Comparison of ENCODE assay signal across 8 cellular contexts in the genomic region with DNA sequence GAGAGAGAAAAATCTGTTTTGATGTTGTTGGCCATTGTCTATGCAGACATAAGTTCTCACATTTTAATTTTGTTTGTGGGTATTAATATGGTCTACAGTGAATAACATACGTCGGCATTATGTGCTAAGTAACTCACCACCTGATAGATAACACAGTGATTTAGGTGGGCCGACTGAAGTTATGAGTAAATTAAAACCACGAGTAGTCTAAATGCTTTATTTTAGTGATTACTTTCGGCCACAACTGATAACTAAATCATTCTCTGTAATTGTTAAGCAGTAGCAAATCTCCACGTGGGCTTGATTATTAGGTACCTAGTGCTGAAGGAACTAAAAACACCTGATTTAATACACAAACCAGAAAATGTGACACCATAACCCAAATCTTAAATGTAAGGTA. TPM values are rescaled to one million over a fixed set of nuclear protein-coding genes. Genes with fewer than 3 reads are reported as not detected.
DNase-seq lines count a peak whose midpoint lies in the region; TF ChIP-seq lines count a peak whose summit lies in the region.

No MANE protein-coding gene starts in this region.

- H3K4me1 ChIP-seq in ACC112 (ENCODE audit: control insufficient read depth, insufficient read depth, low read length, unreplicated experiment) (peaks cover 22% of the 10 kb centered on the region), HUES6 (ENCODE audit: control insufficient read depth, insufficient read depth, low read length) (peaks cover 29% of the 10 kb centered on the region), muscle layer of duodenum (ENCODE audit: control insufficient read depth in 1 of 2, insufficient read depth in 2 of 2, low read length in 2 of 2) (peaks cover 5 to 28% of the 10 kb centered on the region in 2 donors)

- H2AFZ ChIP-seq in ACC112 (ENCODE audit: low read length, unreplicated experiment): peak overlapping the region; percentile 96

- H3K36me3 ChIP-seq in ACC112 (ENCODE audit: insufficient read depth, low read length) (no peaks in the 10 kb centered on the region), HUES6 (ENCODE audit: control insufficient read depth, insufficient read depth, low read length) (no peaks in the 10 kb centered on the region), muscle layer of duodenum (ENCODE audit: control insufficient read depth in 1 of 2, insufficient read depth in 2 of 2, low read length in 2 of 2) (no peaks in the 10 kb centered on the region)

- DNase-seq in MCF 10A (ENCODE audit: unreplicated experiment) (no peak), UCSD-AML1 (lab: John Stamatoyannopoulos, UW; ENCODE audit: unreplicated experiment) (no peak), substantia nigra (lab: John Stamatoyannopoulos, UW) (no peak), SKM-1 (lab: John Stamatoyannopoulos, UW; ENCODE audit: unreplicated experiment) (no peak), dedifferentiated amniotic fluid mesenchymal stem cell (ENCODE audit: extremely low spot score) (no peak)

- peak overlapping the region; percentile 85 for H3K4me3 Mint-ChIP-seq in MCF 10A (ENCODE audit: unreplicated experiment)

- peak overlapping the region; percentile 17 for H3K27ac Mint-ChIP-seq in MCF 10A (ENCODE audit: low read depth, unreplicated experiment)

- BruUV-seq in MCF 10A (replicated peaks; lab: Mats Ljungman, UMichigan): no TSS peak

- H3K27me3 Mint-ChIP-seq in MCF 10A (ENCODE audit: insufficient read depth, unreplicated experiment): no peaks in the 10 kb centered on the region

- no peaks in the 10 kb centered on the region for H3K9me3 ChIP-seq in HUES6 (ENCODE audit: control insufficient read depth, insufficient read depth, low read depth, low read length)
- no peaks in the 10 kb centered on the region for H3K9me3 ChIP-seq in muscle layer of duodenum (ENCODE audit: control insufficient read depth in 1 of 2, low read length in 2 of 2)

- POLR2A ChIA-PET in MCF 10A (lab: Yijun Ruan, JAX): interaction anchor here (0.8 to 6.5 kb wide), 15 partner anchors 24 to 824 kb away, joined by 3 to 82 read pairs (median 7); a partner anchor contains a TSS

- no peak overlapping the region for H3K27ac ChIP-seq in ACC112 (ENCODE audit: low read depth, low read length)
- peak overlapping the region; percentile 55 for H3K27ac ChIP-seq in HUES6 (ENCODE audit: low read depth, low read length)
- peak overlapping the region; percentile 34 for H3K27ac ChIP-seq in muscle layer of duodenum (ENCODE audit: low read length)
- H3K27ac ChIP-seq in substantia nigra (ENCODE audit: low read depth, low read length, poor library complexity, severe bottlenecking): no peak overlapping the region

- peaks cover 22% of the 10 kb centered on the region for H3K4me1 Mint-ChIP-seq in MCF 10A (ENCODE audit: insufficient read depth, unreplicated experiment)

- no peak for TF ChIP-seq CTCF in MCF 10A (IDR thresholded peaks at IDR 0.05; ENCODE audit: unreplicated experiment)

- CTCF ChIA-PET in MCF 10A (lab: Yijun Ruan, JAX): interaction anchor here (0.5 to 9.1 kb wide), 14 partner anchors 10 to 688 kb away, joined by 3 to 231 read pairs (median 23); a partner anchor contains a TSS

- peaks cover 28% of the 10 kb centered on the region for H3K79me2 ChIP-seq in ACC112 (ENCODE audit: control insufficient read depth, insufficient read depth, low read length, unreplicated experiment)

- peak overlapping the region; percentile 95 for H3K4me3 ChIP-seq in ACC112 (ENCODE audit: low read depth, low read length)
- H3K4me3 ChIP-seq in HUES6 (ENCODE audit: low read depth, low read length): peak overlapping the region; percentile 94
- H3K4me3 ChIP-seq in muscle layer of duodenum (ENCODE audit: low read depth in 1 of 2, low read length in 2 of 2): peak overlapping the region; percentile 78 to 99

- no peaks in the 10 kb centered on the region for H3K36me3 Mint-ChIP-seq in MCF 10A (ENCODE audit: insufficient read depth, unreplicated experiment)

- H3K27me3 ChIP-seq in ACC112 (ENCODE audit: insufficient read depth, low read length) (no peaks in the 10 kb centered on the region), HUES6 (ENCODE audit: control insufficient read depth, insufficient read depth, low read length) (no peaks in the 10 kb centered on the region), muscle layer of duodenum (ENCODE audit: low read depth, low read length) (no peaks in the 10 kb centered on the region)

- no peaks in the 10 kb centered on the region for H3K9me3 Mint-ChIP-seq in MCF 10A (ENCODE audit: unreplicated experiment)

- H3K9ac ChIP-seq in HUES6 (ENCODE audit: low read length): peak overlapping the region; percentile 63

- intact Hi-C loops in MCF 10A (cut with micrococcal nuclease): loop anchor here (5.0 kb wide), 1 partner anchor 349 kb away; no protein-coding TSS in a partner anchor

RNA-seq across cellular contexts. Expression of a gene that starts 1.2 kb away (rescaled TPM):
- 25.8 and 31.3 TPM in 2 replicates for total RNA-seq in MCF 10A (2022)

RNA-seq across cellular contexts. Expression of a gene that starts 3.0 kb away (rescaled TPM):
- total RNA-seq in MCF 10A (2022): 3.0 and 5.5 TPM in 2 replicates

Comparison
In these comparisons a context has a peak if more than half of its experiments do, and no peak if none do; other contexts are left out.
1. H3K27ac ChIP-seq: peak in HUES6 (single experiment) and muscle layer of duodenum (single experiment); none in ACC112 (single experiment) and substantia nigra (single experiment).
2. Peak in every context shown above with its lines, with median percentiles within 50 percentile points of each other: H3K4me3 ChIP-seq.